17 cellular contexts compared by ENCODE assay signal in the genomic region with DNA sequence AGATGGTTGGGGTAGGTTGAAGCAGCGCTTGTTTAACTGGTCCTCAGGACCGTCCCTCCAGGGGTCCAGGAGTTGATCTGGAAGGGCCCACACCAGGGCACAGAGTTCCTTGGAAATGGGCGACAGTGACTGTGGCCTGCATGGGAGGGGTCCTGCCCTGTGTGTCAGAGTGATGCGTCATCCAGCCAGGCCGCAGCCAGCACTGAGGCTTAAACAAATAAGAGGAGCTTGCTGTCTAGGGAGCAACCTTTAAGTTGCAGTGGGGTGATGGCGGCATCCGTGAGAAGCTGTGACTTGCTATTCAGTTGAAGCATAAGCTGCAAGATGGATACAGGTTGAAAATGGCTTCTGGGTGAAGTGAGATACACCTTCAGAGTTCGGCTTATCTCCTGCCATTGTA.
"Had no signal": no experiment of that assay in that cellular context is flagged by ENCODE, and none has a peak within 500 bp of the region (broad histone marks: within the 10 kb centered on the region; RNA-seq: fewer than 3 reads in every experiment).

No MANE protein-coding gene starts in this region.

- H3K36me3 ChIP-seq: breast epithelium had no signal

- H3K4me3 ChIP-seq: breast epithelium, lower lobe of right lung had no signal

- H3K79me2 ChIP-seq: parathyroid adenoma had no signal

- H3K9ac ChIP-seq: parathyroid adenoma had no signal

- ATAC-seq: activated CD4-positive, alpha-beta T cell treated with anti-CD3 and anti-CD28 coated beads for 36 hours; lower lobe of right lung; natural killer cell treated with Interleukin-12 subunit alpha and Interleukin-12 subunit beta and Interleukin-15 and Interleukin-18, amount 100 ng/mL, for 72 hours; sciatic nerve; stimulated activated naive B cell treated with anti-CD40 and anti-IgM and Interleukin-4, amounts not matched to agents 10 μg/mL and 1 μg/mL and 100 μg/mL, for 72 hours; WTC11 had no signal

- H3K4me1 ChIP-seq: breast epithelium, lower lobe of right lung, parathyroid adenoma had no signal

- DNase-seq: activated CD4-positive, alpha-beta T cell treated with anti-CD3 and anti-CD28 coated beads for 36 hours; activated CD4-positive, alpha-beta T cell treated with anti-CD3 and anti-CD28 coated beads, Interleukin-2, amount 50 U/mL, for 48 hours; activated gamma-delta T cell; amniotic stem cell; dermis blood vessel endothelial cell; effector memory CD4-positive, alpha-beta T cell; foreskin fibroblast; glutamatergic neuron; hippocampal formation; lower lobe of right lung; stimulated activated naive B cell treated with anti-CD40 and anti-IgM and Interleukin-4, amounts not matched to agents 10 μg/mL and 1 μg/mL and 100 μg/mL, for 72 hours had no signal

- H3K9me3 ChIP-seq: breast epithelium, lower lobe of right lung, neutrophil had no signal

- H2AFZ ChIP-seq: parathyroid adenoma had no signal

- H3K27ac ChIP-seq: breast epithelium, lower lobe of right lung, neutrophil, parathyroid adenoma had no signal

- H3K27me3 ChIP-seq: breast epithelium, neutrophil had no signal
